Comparison of ENCODE assay signal across 20 cellular contexts in genomic region chr15:40449275-40449674, GRCh38. TPM values are rescaled to one million over a fixed set of nuclear protein-coding genes. Genes with fewer than 3 reads are reported as not detected.
DNase-seq lines count a peak whose midpoint lies in the region; ATAC-seq, FAIRE-seq and TF ChIP-seq lines count a peak whose summit lies in the region.
"Had no signal": no experiment of that assay in that cellular context is flagged by ENCODE, and none has a peak within 500 bp of the region (broad histone marks: within the 10 kb centered on the region; RNA-seq: fewer than 3 reads in every experiment).

No MANE protein-coding gene starts in this region.

- H3K27ac ChIP-seq in colonic mucosa = no peak overlapping the region
- H3K27ac ChIP-seq: lower lobe of right lung had no signal

- no peak for TF ChIP-seq CTCF in colonic mucosa (IDR thresholded peaks at IDR 0.05)

- no peaks in the 10 kb centered on the region for H3K36me3 ChIP-seq in colonic mucosa
- H3K36me3 ChIP-seq: lower lobe of right lung had no signal

- H3K27me3 Mint-ChIP-seq in activated CD4-positive, alpha-beta T cell treated with anti-CD3 and anti-CD28 coated beads for 36 hours = no peaks in the 10 kb centered on the region
- H3K27me3 Mint-ChIP-seq: activated CD4-positive, alpha-beta T cell treated with anti-CD3 and anti-CD28 coated beads, Interleukin-2, amount 10 ng/mL, durations not matched to agents 7 days and 5 days; activated T-cell treated with anti-CD3 and anti-CD28 coated beads, Interleukin-2, amount 50 U/mL, for 24 hours; dendritic cell treated with granulocyte-macrophage colony-stimulating factor and Interleukin-4, amounts not matched to agents 40 ng/mL and 50 ng/mL, for 4 days had no signal

- H3K4me3 Mint-ChIP-seq in activated CD4-positive, alpha-beta T cell treated with anti-CD3 and anti-CD28 coated beads for 36 hours = no peak overlapping the region
- H3K4me3 Mint-ChIP-seq: activated CD4-positive, alpha-beta T cell treated with anti-CD3 and anti-CD28 coated beads, Interleukin-2, amount 10 ng/mL, durations not matched to agents 7 days and 5 days; activated T-cell treated with anti-CD3 and anti-CD28 coated beads, Interleukin-2, amount 50 U/mL, for 24 hours; dendritic cell treated with granulocyte-macrophage colony-stimulating factor and Interleukin-4, amounts not matched to agents 40 ng/mL and 50 ng/mL, for 4 days; T-helper 2 cell treated with Interferon-gamma antibody and Interleukin-4, amounts not matched to agents 5 μg/mL and 100 μg/mL, for 36 hours; type B pancreatic cell had no signal

- POLR2A ChIA-PET in activated CD4-positive, alpha-beta T cell treated with anti-CD3 and anti-CD28 coated beads for 36 hours (lab: Charles Lee) = no interaction called here

- no peak overlapping the region for H3K4me3 ChIP-seq in colonic mucosa
- H3K4me3 ChIP-seq: lower lobe of right lung had no signal

- CTCF ChIA-PET in activated CD4-positive, alpha-beta T cell treated with anti-CD3 and anti-CD28 coated beads for 36 hours (lab: Charles Lee) = no interaction called here

- no peaks in the 10 kb centered on the region for H3K36me3 Mint-ChIP-seq in activated CD4-positive, alpha-beta T cell treated with anti-CD3 and anti-CD28 coated beads for 36 hours (ENCODE audit: low read depth)
- H3K36me3 Mint-ChIP-seq: type B pancreatic cell had no signal

- ATAC-seq in activated CD4-positive, alpha-beta T cell treated with anti-CD3 and anti-CD28 coated beads for 36 hours = no peak
- ATAC-seq: lower lobe of right lung, sciatic nerve had no signal

- no peaks in the 10 kb centered on the region for H3K9me3 Mint-ChIP-seq in activated CD4-positive, alpha-beta T cell treated with anti-CD3 and anti-CD28 coated beads for 36 hours (ENCODE audit: low read depth)
- H3K9me3 Mint-ChIP-seq: activated CD4-positive, alpha-beta T cell treated with anti-CD3 and anti-CD28 coated beads, Interleukin-2, amount 10 ng/mL, durations not matched to agents 7 days and 5 days; activated T-cell treated with anti-CD3 and anti-CD28 coated beads, Interleukin-2, amount 50 U/mL, for 24 hours; dendritic cell treated with granulocyte-macrophage colony-stimulating factor and Interleukin-4, amounts not matched to agents 40 ng/mL and 50 ng/mL, for 4 days; T-helper 2 cell treated with Interferon-gamma antibody and Interleukin-4, amounts not matched to agents 5 μg/mL and 100 μg/mL, for 36 hours; type B pancreatic cell had no signal

- intact Hi-C loops in activated CD4-positive, alpha-beta T cell treated with anti-CD3 and anti-CD28 coated beads for 36 hours (cut with DNase I, micrococcal nuclease) = no loop called here
- intact Hi-C loops in colonic mucosa (cut with DNase I) = no loop called here

- H3K9me3 ChIP-seq in colonic mucosa = no peaks in the 10 kb centered on the region
- H3K9me3 ChIP-seq: lower lobe of right lung had no signal

- peak; percentile 62 for FAIRE-seq in RCC 7860 (lab: Jason Lieb, UNC)
- FAIRE-seq: A204.1, GM18507 had no signal

- H3K27ac Mint-ChIP-seq in activated CD4-positive, alpha-beta T cell treated with anti-CD3 and anti-CD28 coated beads for 36 hours = peak overlapping the region; percentile 13
- H3K27ac Mint-ChIP-seq: activated CD4-positive, alpha-beta T cell treated with anti-CD3 and anti-CD28 coated beads, Interleukin-2, amount 10 ng/mL, durations not matched to agents 7 days and 5 days; activated T-cell treated with anti-CD3 and anti-CD28 coated beads, Interleukin-2, amount 50 U/mL, for 24 hours; T-helper 2 cell treated with Interferon-gamma antibody and Interleukin-4, amounts not matched to agents 5 μg/mL and 100 μg/mL, for 36 hours; type B pancreatic cell had no signal

- DNase-seq in activated CD4-positive, alpha-beta T cell treated with anti-CD3 and anti-CD28 coated beads for 36 hours = no peak
- DNase-seq in activated CD4-positive, alpha-beta T cell treated with anti-CD3 and anti-CD28 coated beads, Interleukin-2, amount 50 U/mL, for 4 hours = no peak
- DNase-seq in RCC 7860 (ENCODE audit: low spot score) = peak; percentile 36
- peak; percentile 9 for DNase-seq in fibroblast of gingiva (ENCODE audit: low read depth)
- DNase-seq in renal cortical epithelial cell (ENCODE audit: low read depth) = peak; percentile 54
- no peak for DNase-seq in RKO (ENCODE audit: low spot score)
- DNase-seq in colonic mucosa = no peak
- DNase-seq in NCI-H187 treated with DMSO at 0.1 percent for 48 hours (lab: John Stamatoyannopoulos, UW) = no peak
- DNase-seq: activated CD4-positive, alpha-beta T cell treated with anti-CD3 and anti-CD28 coated beads, Interleukin-2, amount 10 ng/mL, durations not matched to agents 7 days and 5 days; activated T-cell treated with anti-CD3 and anti-CD28 coated beads, Interleukin-2, amount 50 U/mL, for 24 hours; KBM-7; lower lobe of right lung; NCI-H146; stimulated activated CD4-positive, alpha-beta T cell treated with anti-CD3 and anti-CD28 coated beads, Interleukin-4, amount 100 ng/mL, for 1 hour had no signal

- peaks cover 25% of the 10 kb centered on the region for H3K4me1 ChIP-seq in colonic mucosa

- H3K27me3 ChIP-seq in colonic mucosa = no peaks in the 10 kb centered on the region

- H3K4me1 Mint-ChIP-seq in activated CD4-positive, alpha-beta T cell treated with anti-CD3 and anti-CD28 coated beads for 36 hours = peaks cover 70% of the 10 kb centered on the region

- H3K9ac ChIP-seq in colonic mucosa (ENCODE audit: low read depth in 2 of 2, low read length in 2 of 2) = no peak overlapping the region

RNA-seq across cellular contexts. Expression of gene BAHD1, which starts 8.5 kb away (rescaled TPM):
- total RNA-seq in activated CD4-positive, alpha-beta T cell treated with anti-CD3 and anti-CD28 coated beads for 36 hours = 10 to 100 TPM; 15.3 to 16.7 TPM
- total RNA-seq in renal cortical epithelial cell (6.8 and 17.5 TPM in 2 replicates), colonic mucosa (10 to 100 TPM; 25.3 to 26.3 TPM)

RNA-seq across cellular contexts. Expression of gene CHST14, which starts 21.5 kb away (rescaled TPM):
- total RNA-seq in activated CD4-positive, alpha-beta T cell treated with anti-CD3 and anti-CD28 coated beads for 36 hours = 1 to 10 TPM; 5.4 to 6.2 TPM
- total RNA-seq in renal cortical epithelial cell (5.2 and 18.5 TPM in 2 replicates), colonic mucosa (1 to 10 TPM; 3.9 to 4.5 TPM)

RNA-seq across cellular contexts. Expression of gene IVD, which starts 43.7 kb away (rescaled TPM):
- total RNA-seq in activated CD4-positive, alpha-beta T cell treated with anti-CD3 and anti-CD28 coated beads for 36 hours = 10 to 100 TPM; 30.8 to 46.2 TPM
- total RNA-seq in renal cortical epithelial cell (37.5 and 68.8 TPM in 2 replicates), colonic mucosa (10 to 100 TPM; 74.1 to 86.1 TPM)

Comparison
In these comparisons a context has a peak if more than half of its experiments do, and no peak if none do; other contexts are left out.
1. DNase-seq: peak in RCC 7860 (single experiment), fibroblast of gingiva (single experiment) and renal cortical epithelial cell (single experiment); none in activated CD4-positive, alpha-beta T cell treated with anti-CD3 and anti-CD28 coated beads for 36 hours (single experiment), activated CD4-positive, alpha-beta T cell treated with anti-CD3 and anti-CD28 coated beads, Interleukin-2, amount 50 U/mL, for 4 hours (0 of 2), RKO (single experiment), colonic mucosa (single experiment) and NCI-H187 treated with DMSO at 0.1 percent for 48 hours (single experiment).